ENCODE assay signal across 14 cellular contexts in genomic region chr16:1158456-1159324, GRCh38. TPM values are rescaled to one million over a fixed set of nuclear protein-coding genes. Genes with fewer than 3 reads are reported as not detected.
DNase-seq lines count a peak whose midpoint lies in the region; ATAC-seq and TF ChIP-seq lines count a peak whose summit lies in the region.
"Had no signal": no experiment of that assay in that cellular context is flagged by ENCODE, and none has a peak within 500 bp of the region (broad histone marks: within the 10 kb centered on the region; RNA-seq: fewer than 3 reads in every experiment).

No MANE protein-coding gene starts in this region.

- no peak overlapping the region for H3K4ac ChIP-seq in neuronal stem cell (ENCODE audit: low read length)

- POLR2A ChIA-PET in SK-N-SH (lab: Yijun Ruan, JAX), result no interaction called here

- no peaks in the 10 kb centered on the region for H3K9me2 ChIP-seq in SK-N-SH

- H3K79me1 ChIP-seq in neuronal stem cell (ENCODE audit: low read depth, low read length), result peaks cover 32% of the 10 kb centered on the region

- H3F3A ChIP-seq in SK-N-SH (replicated peaks; ENCODE audit: insufficient read depth), result no peaks in the 10 kb centered on the region

- no peak overlapping the region for H2BK120ac ChIP-seq in neuronal stem cell (ENCODE audit: low read depth, low read length)

- no peaks in the 10 kb centered on the region for H3K36me3 ChIP-seq in SK-N-SH (replicated peaks in 1 of 2; ENCODE audit: control insufficient read depth in 1 of 2, insufficient read depth in 2 of 2, low read length in 1 of 2)
- H3K36me3 ChIP-seq in gastroesophageal sphincter, result peaks cover 0 to 4% of the 10 kb centered on the region in 2 donors
- peaks cover 0 to 3% of the 10 kb centered on the region in 2 donors for H3K36me3 ChIP-seq in neuronal stem cell (replicated peaks in 1 of 2; ENCODE audit: control insufficient read depth in 2 of 2, insufficient read depth in 2 of 2, low read length in 2 of 2)
- H3K36me3 ChIP-seq in vagina, result no peaks in the 10 kb centered on the region

- peak overlapping the region; percentile 25 for H4K91ac ChIP-seq in neuronal stem cell (ENCODE audit: low read depth, low read length, poor library complexity)

- DNase-seq in SK-N-SH, result peak; percentile 60
- DNase-seq in neuronal stem cell (ENCODE audit: low spot score), result no peak
- no peak for DNase-seq in vagina (ENCODE audit: extremely low spot score in 2 of 2)
- no peak for DNase-seq in DMS79 treated with DMSO at 0.1 percent for 48 hours (lab: John Stamatoyannopoulos, UW)
- DNase-seq: activated CD4-positive, alpha-beta memory T cell treated with anti-CD3 and anti-CD28 coated beads, Interleukin-2, amount 10 ng/mL, durations not matched to agents 7 days and 5 days; activated naive CD4-positive, alpha-beta T cell; small intestine; T-helper 2 cell had no signal

- no peak overlapping the region for H2AK5ac ChIP-seq in neuronal stem cell (ENCODE audit: low read depth, low read length)

- H4K20me1 ChIP-seq in SK-N-SH (ENCODE audit: insufficient read depth), result peaks cover 26% of the 10 kb centered on the region

- TF ChIP-seq POLR2A in gastroesophageal sphincter (IDR thresholded peaks at IDR 0.05) (peak; percentile 37 to 48), vagina (IDR thresholded peaks at IDR 0.05) (no peak)

- H3K9ac ChIP-seq in SK-N-SH, result no peak overlapping the region
- peak overlapping the region; percentile 16 for H3K9ac ChIP-seq in neuronal stem cell (ENCODE audit: low read depth, low read length, poor library complexity)

- no peaks in the 10 kb centered on the region for H3K79me2 ChIP-seq in SK-N-SH (ENCODE audit: insufficient read depth)

- H3K27ac ChIP-seq in SK-N-SH (ENCODE audit: low read depth in 2 of 2, low read length in 1 of 2) (no peak overlapping the region), gastroesophageal sphincter (peak overlapping the region; percentile 80 to 98 (median 94)), neuronal stem cell (replicated peaks; ENCODE audit: low read length) (no peak overlapping the region), vagina (peak overlapping the region; percentile 56)

- no peak for TF ChIP-seq RAD21 in SK-N-SH (IDR thresholded peaks at IDR 0.05; ENCODE audit: low read length)

- no peak overlapping the region for H2BK12ac ChIP-seq in neuronal stem cell (ENCODE audit: low read length)

- 51% methylated on average over 39 of the region's 65 CpGs for WGBS in SK-N-SH (ENCODE audit: low lambda C conversion rate)
- WGBS in gastroesophageal sphincter (ENCODE audit: low coverage in 1 of 2), 2 donors, result no CpG with 5 or more reads among the region's 65 CpGs
- no CpG with 5 or more reads among the region's 65 CpGs for WGBS in neuronal stem cell (ENCODE audit: extremely low coverage in 2 of 2, insufficient read length in 2 of 2, insufficient replicate concordance in 1 of 2), 2 donors

- CTCF ChIA-PET in SK-N-SH (lab: Yijun Ruan, JAX), result interaction anchor here (1.2 kb wide), 1 partner anchor 53 kb away, joined by 3 read pairs; no protein-coding TSS in a partner anchor

- H3K14ac ChIP-seq in neuronal stem cell (ENCODE audit: low read length), result peak overlapping the region; percentile 71

- peak overlapping the region; percentile 73 for H3K23ac ChIP-seq in neuronal stem cell (ENCODE audit: low read depth, low read length, poor library complexity)

- H3K18ac ChIP-seq in neuronal stem cell (ENCODE audit: low read length), result peak overlapping the region; percentile 38

- no peak overlapping the region for H3K4me2 ChIP-seq in SK-N-SH
- no peak overlapping the region for H3K4me2 ChIP-seq in neuronal stem cell (ENCODE audit: insufficient read depth, low read length, poor library complexity, severe bottlenecking)

- no peak overlapping the region for H3K4me3 ChIP-seq in SK-N-SH (ENCODE audit: low read depth in 2 of 2, low read length in 1 of 2)
- peak overlapping the region in 1 of 2 donors; percentile 34 for H3K4me3 ChIP-seq in gastroesophageal sphincter
- no peak overlapping the region for H3K4me3 ChIP-seq in neuronal stem cell (ENCODE audit: low read length in 2 of 2)
- peak overlapping the region in 1 of 2 donors; percentile 34 for H3K4me3 ChIP-seq in vagina

- TF ChIP-seq CTCF in SK-N-SH (IDR thresholded peaks at IDR 0.05), result no peak
- TF ChIP-seq CTCF in gastroesophageal sphincter (IDR thresholded peaks at IDR 0.05), result no peak
- TF ChIP-seq CTCF in vagina (IDR thresholded peaks at IDR 0.05), result no peak

- peak overlapping the region; percentile 87 for H2BK15ac ChIP-seq in neuronal stem cell (ENCODE audit: low read length)

- H4K8ac ChIP-seq in neuronal stem cell (ENCODE audit: low read depth, low read length), result no peak overlapping the region

- ATAC-seq in SK-N-SH treated with all-trans-retinoic acid at 6 μM for 48 hours, result no peak
- peak; percentile 16 for ATAC-seq in gastroesophageal sphincter
- no peak for ATAC-seq in GM18858 (IDR thresholded peaks at IDR 0.05; ENCODE audit: unreplicated experiment)
- ATAC-seq in GM21717 (IDR thresholded peaks at IDR 0.05; ENCODE audit: unreplicated experiment), result no peak

- H3K4me1 ChIP-seq in SK-N-SH (ENCODE audit: control insufficient read depth in 1 of 2, insufficient read depth in 2 of 2, low read depth in 1 of 2, low read length in 1 of 2) (no peaks in the 10 kb centered on the region; a peak in 2 of 4 replicates), gastroesophageal sphincter (peaks cover 3 to 100% (median 57%) of the 10 kb centered on the region in 3 donors), neuronal stem cell (ENCODE audit: control insufficient read depth in 2 of 2, insufficient read depth in 1 of 2, low read depth in 1 of 2, low read length in 2 of 2) (peaks cover 15 to 29% of the 10 kb centered on the region in 2 donors), vagina (peaks cover 54% of the 10 kb centered on the region)

- intact Hi-C loops in vagina (cut with DNase I), result loop anchor here (10.0 kb wide), 1 partner anchor 886 kb away; the partner anchor contains the start of genes NTHL1 and TSC2

- no peak for TF ChIP-seq EP300 in SK-N-SH (IDR thresholded peaks at IDR 0.05; ENCODE audit: borderline replicate concordance in 1 of 2, low read depth in 1 of 2, low read length in 1 of 2)
- TF ChIP-seq EP300 in gastroesophageal sphincter (IDR thresholded peaks at IDR 0.05), result no peak

- no peak overlapping the region for H2AFZ ChIP-seq in SK-N-SH (ENCODE audit: low read depth)
- H2AFZ ChIP-seq in neuronal stem cell (ENCODE audit: low read length), result no peak overlapping the region

- H3K27me3 ChIP-seq in SK-N-SH (ENCODE audit: insufficient read depth) (peaks cover 96% of the 10 kb centered on the region), gastroesophageal sphincter (peaks cover 86% of the 10 kb centered on the region), neuronal stem cell (ENCODE audit: control insufficient read depth in 3 of 3, insufficient read depth in 3 of 3, low read depth in 1 of 3, low read length in 3 of 3) (peaks cover 0 to 13% (median 0%) of the 10 kb centered on the region in 3 experiments), vagina (peaks cover 11% of the 10 kb centered on the region)

- H3K9me3 ChIP-seq in SK-N-SH (no peaks in the 10 kb centered on the region), gastroesophageal sphincter (no peaks in the 10 kb centered on the region), neuronal stem cell (replicated peaks in 1 of 2; ENCODE audit: control insufficient read depth in 2 of 2, insufficient read depth in 1 of 2, low read depth in 1 of 2, low read length in 2 of 2) (no peaks in the 10 kb centered on the region), vagina (no peaks in the 10 kb centered on the region)

- H2BK5ac ChIP-seq in neuronal stem cell (ENCODE audit: low read length), result peak overlapping the region; percentile 82

TF ChIP-seq in SK-N-SH, 30 proteins besides CTCF, POLR2A, EP300 and RAD21 (continues in another document):
- TF ChIP-seq FOXJ3 (CRISPR knock-in tag; IDR thresholded peaks at IDR 0.05), result no peak

TF ChIP-seq in SK-N-SH treated with all-trans-retinoic acid at 6 μM for 48 hours, 23 proteins besides CTCF, POLR2A, EP300 and RAD21 (continues in another document):
- TF ChIP-seq ZNF70 (CRISPR knock-in tag; IDR thresholded peaks at IDR 0.05) (no peak), PPARA (CRISPR knock-in tag; IDR thresholded peaks at IDR 0.05; ENCODE audit: borderline replicate concordance) (no peak), CSRNP3 (CRISPR knock-in tag; IDR thresholded peaks at IDR 0.05) (no peak), TOX (CRISPR knock-in tag; IDR thresholded peaks at IDR 0.05; ENCODE audit: borderline replicate concordance) (no peak), ZC3H10 (CRISPR knock-in tag; IDR thresholded peaks at IDR 0.05) (no peak), ZFP30 (CRISPR knock-in tag; IDR thresholded peaks at IDR 0.05) (no peak), ZNF8 (CRISPR knock-in tag; IDR thresholded peaks at IDR 0.05) (no peak), BACH2 (CRISPR knock-in tag; IDR thresholded peaks at IDR 0.05; ENCODE audit: borderline replicate concordance) (no peak), ISL1 (CRISPR knock-in tag; IDR thresholded peaks at IDR 0.05) (no peak)

RNA-seq across cellular contexts. Expression of gene CACNA1H, which starts 5.8 kb away (rescaled TPM):
- not detected in 2 replicates for polyA plus RNA-seq in SK-N-SH (2012; rRNA removed)
- polyA plus RNA-seq in SK-N-SH (2012; cell fraction: cytosol; rRNA removed), result not detected in 2 replicates
- polyA plus RNA-seq in SK-N-SH (2012; cell fraction: nucleus; rRNA removed), result not detected in 2 replicates
- total RNA-seq in gastroesophageal sphincter (100 to 1,000 TPM; 133 to 330 (median 173) TPM), vagina (10.8 TPM)
- polyA plus RNA-seq in neuronal stem cell (2013, experiment 1 of 2), result 21.5 TPM
- polyA plus RNA-seq in neuronal stem cell (2013, experiment 2 of 2), result 21.7 TPM
- total RNA-seq: endothelial cell of umbilical vein, MCF 10A had no signal

Comparison
In these comparisons a context has a peak if more than half of its experiments do, and no peak if none do; other contexts are left out.
1. H3K27ac ChIP-seq: peak in gastroesophageal sphincter (4 of 4) and vagina (single experiment); none in SK-N-SH (0 of 2) and neuronal stem cell (single experiment).
2. POLR2A ChIP-seq: peak in gastroesophageal sphincter (2 of 2); none in vagina (0 of 2).
3. RNA of gene CACNA1H, which starts 5.8 kb away (total RNA-seq): 133 to 330 TPM in gastroesophageal sphincter; 10.8 TPM in vagina (single experiment); every median in the first group is over 10 times any median in the second.